8 cellular contexts compared by ENCODE assay signal in the genomic region with DNA sequence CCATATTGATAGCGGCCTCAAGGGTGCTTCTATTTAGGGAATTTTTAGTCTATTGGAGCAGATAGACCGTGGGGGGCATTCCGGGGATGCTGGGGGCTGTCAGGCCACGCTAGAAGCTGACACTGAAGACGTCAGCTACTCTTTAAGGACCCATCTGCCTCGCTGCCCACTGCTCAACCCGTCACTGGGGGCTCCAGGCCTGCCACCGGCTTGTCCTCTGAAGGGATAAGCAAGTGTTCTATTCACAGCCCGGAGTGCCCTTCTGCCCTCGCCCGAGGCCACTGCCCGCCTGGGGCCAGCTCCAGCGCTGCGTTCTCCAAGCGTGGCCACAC. TPM values are rescaled to one million over a fixed set of nuclear protein-coding genes. Genes with fewer than 3 reads are reported as not detected.
DNase-seq lines count a peak whose midpoint lies in the region; ATAC-seq and TF ChIP-seq lines count a peak whose summit lies in the region.

No MANE protein-coding gene starts in this region.

- intact Hi-C loops in right lobe of liver (cut with DNase I): no loop called here

- H3K27me3 ChIP-seq in right lobe of liver: no peaks in the 10 kb centered on the region

- peaks cover 13% of the 10 kb centered on the region for H3K4me1 Mint-ChIP-seq in activated naive CD4-positive, alpha-beta T cell treated with anti-CD3 and anti-CD28 coated beads, Interleukin-2, amount 50 U/mL, for 24 hours
- H3K4me1 Mint-ChIP-seq in activated naive CD8-positive, alpha-beta T cell treated with anti-CD3 and anti-CD28 coated beads, Interleukin-2, amount 50 U/mL, for 24 hours: peaks cover 21% of the 10 kb centered on the region
- H3K4me1 Mint-ChIP-seq in type B pancreatic cell (ENCODE audit: unreplicated experiment): peaks cover 5% of the 10 kb centered on the region

- TF ChIP-seq POLR2A in right lobe of liver (IDR thresholded peaks at IDR 0.05): no peak

- H3K27me3 Mint-ChIP-seq in activated naive CD4-positive, alpha-beta T cell treated with anti-CD3 and anti-CD28 coated beads, Interleukin-2, amount 50 U/mL, for 24 hours: no peaks in the 10 kb centered on the region
- H3K27me3 Mint-ChIP-seq in activated naive CD8-positive, alpha-beta T cell treated with anti-CD3 and anti-CD28 coated beads, Interleukin-2, amount 50 U/mL, for 24 hours: no peaks in the 10 kb centered on the region
- no peaks in the 10 kb centered on the region for H3K27me3 Mint-ChIP-seq in type B pancreatic cell

- H3K4me1 ChIP-seq in right lobe of liver: no peaks in the 10 kb centered on the region

- DNase-seq in activated naive CD4-positive, alpha-beta T cell treated with anti-CD3 and anti-CD28 coated beads, Interleukin-2, amount 50 U/mL, for 16 hours: no peak
- no peak for DNase-seq in activated naive CD8-positive, alpha-beta T cell treated with anti-CD3 and anti-CD28 coated beads, Interleukin-2, amount 50 U/mL, for 24 hours
- DNase-seq in right lobe of liver: no peak
- DNase-seq in type B pancreatic cell (ENCODE audit: extremely low spot score, unreplicated experiment): no peak
- no peak for DNase-seq in globus pallidus (ENCODE audit: low spot score)

- no peak for ATAC-seq in activated naive CD8-positive, alpha-beta T cell treated with anti-CD3 and anti-CD28 coated beads, Interleukin-2, amount 50 U/mL, for 24 hours
- ATAC-seq in right lobe of liver (no peak), GM21367 (IDR thresholded peaks at IDR 0.05; ENCODE audit: unreplicated experiment) (no peak), GM21619 (IDR thresholded peaks at IDR 0.05; ENCODE audit: unreplicated experiment) (no peak)

- no peaks in the 10 kb centered on the region for H3K9me3 Mint-ChIP-seq in activated naive CD4-positive, alpha-beta T cell treated with anti-CD3 and anti-CD28 coated beads, Interleukin-2, amount 50 U/mL, for 24 hours
- H3K9me3 Mint-ChIP-seq in activated naive CD8-positive, alpha-beta T cell treated with anti-CD3 and anti-CD28 coated beads, Interleukin-2, amount 50 U/mL, for 24 hours: no peaks in the 10 kb centered on the region
- no peaks in the 10 kb centered on the region for H3K9me3 Mint-ChIP-seq in type B pancreatic cell

- H3K36me3 Mint-ChIP-seq in activated naive CD4-positive, alpha-beta T cell treated with anti-CD3 and anti-CD28 coated beads, Interleukin-2, amount 50 U/mL, for 24 hours: peaks cover 12% of the 10 kb centered on the region
- H3K36me3 Mint-ChIP-seq in activated naive CD8-positive, alpha-beta T cell treated with anti-CD3 and anti-CD28 coated beads, Interleukin-2, amount 50 U/mL, for 24 hours (ENCODE audit: low read depth): peaks cover 15% of the 10 kb centered on the region
- H3K36me3 Mint-ChIP-seq in type B pancreatic cell: no peaks in the 10 kb centered on the region

- TF ChIP-seq CTCF in right lobe of liver (IDR thresholded peaks at IDR 0.05) (no peak), type B pancreatic cell (conservative IDR thresholded peaks at IDR 0.05) (no peak)

- peak overlapping the region; percentile 63 to 86 (median 77) for H3K27ac ChIP-seq in right lobe of liver

- H3K9me3 ChIP-seq in right lobe of liver: no peaks in the 10 kb centered on the region

- H3K27ac Mint-ChIP-seq in activated naive CD4-positive, alpha-beta T cell treated with anti-CD3 and anti-CD28 coated beads, Interleukin-2, amount 50 U/mL, for 24 hours: no peak overlapping the region
- H3K27ac Mint-ChIP-seq in activated naive CD8-positive, alpha-beta T cell treated with anti-CD3 and anti-CD28 coated beads, Interleukin-2, amount 50 U/mL, for 24 hours: peak overlapping the region; percentile 39
- no peak overlapping the region for H3K27ac Mint-ChIP-seq in type B pancreatic cell

- WGBS in right lobe of liver (ENCODE audit: insufficient coverage, low coverage, low lambda C conversion rate, missing lambda C conversion rate): 39% methylated on average over 4 of the region's 15 CpGs

- peaks cover 0 to 6% (median 0%) of the 10 kb centered on the region in 4 donors for H3K36me3 ChIP-seq in right lobe of liver

- peak overlapping the region; percentile 72 for H3K4me3 Mint-ChIP-seq in activated naive CD4-positive, alpha-beta T cell treated with anti-CD3 and anti-CD28 coated beads, Interleukin-2, amount 50 U/mL, for 24 hours
- peak overlapping the region; percentile 60 for H3K4me3 Mint-ChIP-seq in activated naive CD8-positive, alpha-beta T cell treated with anti-CD3 and anti-CD28 coated beads, Interleukin-2, amount 50 U/mL, for 24 hours
- peak overlapping the region; percentile 74 for H3K4me3 Mint-ChIP-seq in type B pancreatic cell

- H3K4me3 ChIP-seq in right lobe of liver: peak overlapping the region; percentile 50 to 81 (median 60)

RNA-seq across cellular contexts. Expression of a gene that starts 0.7 kb away (rescaled TPM):
- total RNA-seq in right lobe of liver (10 to 100 TPM in 4 of 6 experiments, 1 to 10 TPM in 2; 6.4 to 15.7 (median 12.0) TPM), type B pancreatic cell (ENCODE audit: low replicate concordance) (24.5 and 34.0 TPM in 2 replicates)
